In genomic region chrX:13695601-13696115, GRCh38 we compare ENCODE assay signal across 18 cellular contexts. TPM values are rescaled to one million over a fixed set of nuclear protein-coding genes. Genes with fewer than 3 reads are reported as not detected.
A peak's percentile ranks its signal among the peaks of the same experiment; 100 is the strongest.
DNase-seq lines count a peak whose midpoint lies in the region; ATAC-seq and TF ChIP-seq lines count a peak whose summit lies in the region.
"Had no signal": no experiment of that assay in that cellular context is flagged by ENCODE, and none has a peak within 500 bp of the region (broad histone marks: within the 10 kb centered on the region; RNA-seq: fewer than 3 reads in every experiment).

No MANE protein-coding gene starts in this region.

- DNase-seq in activated naive CD8-positive, alpha-beta T cell treated with anti-CD3 and anti-CD28 coated beads, Interleukin-2, amount 50 U/mL, for 24 hours = no peak
- DNase-seq in NOMO-1 treated with dmso at 0.1 percent for 144 hours (lab: John Stamatoyannopoulos, UW; ENCODE audit: unreplicated experiment) (peak; percentile 51), type B pancreatic cell (ENCODE audit: extremely low spot score, unreplicated experiment) (no peak), NCI-H524 treated with DMSO at 0.1 percent for 48 hours (lab: John Stamatoyannopoulos, UW) (no peak), activated gamma-delta T cell (lab: John Stamatoyannopoulos, UW) (no peak), DMS79 treated with DMSO at 0.1 percent for 48 hours (lab: John Stamatoyannopoulos, UW) (no peak)
- DNase-seq in effector memory CD8-positive, alpha-beta T cell = no peak
- DNase-seq: activated CD4-positive, alpha-beta T cell treated with anti-CD3 and anti-CD28 coated beads, Interleukin-2, amount 50 U/mL, for 48 hours; activated naive CD4-positive, alpha-beta T cell treated with anti-CD3 and anti-CD28 coated beads for 36 hours; activated T-cell treated with anti-CD3 and anti-CD28 coated beads for 4 hours; esophagus squamous epithelium; NCI-H1417; NCI-H526 treated with DMSO at 0.1 percent for 48 hours; Right ventricle myocardium superior; T-cell; WERI-Rb-1 had no signal

- peak overlapping the region; percentile 70 for H3K27ac Mint-ChIP-seq in activated naive CD8-positive, alpha-beta T cell
- H3K27ac Mint-ChIP-seq in activated naive CD8-positive, alpha-beta T cell treated with anti-CD3 and anti-CD28 coated beads, Interleukin-2, amount 50 U/mL, for 24 hours = no peak overlapping the region
- peak overlapping the region; percentile 13 to 93 for H3K27ac Mint-ChIP-seq in effector memory CD8-positive, alpha-beta T cell
- peak overlapping the region; percentile 17 for H3K27ac Mint-ChIP-seq in type B pancreatic cell
- H3K27ac Mint-ChIP-seq: activated naive CD4-positive, alpha-beta T cell treated with anti-CD3 and anti-CD28 coated beads for 36 hours had no signal

- H3K4me1 Mint-ChIP-seq in activated naive CD8-positive, alpha-beta T cell (ENCODE audit: low read depth) = peaks cover 68% of the 10 kb centered on the region
- H3K4me1 Mint-ChIP-seq in activated naive CD8-positive, alpha-beta T cell treated with anti-CD3 and anti-CD28 coated beads, Interleukin-2, amount 50 U/mL, for 24 hours = peaks cover 75% of the 10 kb centered on the region
- peaks cover 42 to 49% of the 10 kb centered on the region in 2 donors for H3K4me1 Mint-ChIP-seq in effector memory CD8-positive, alpha-beta T cell (ENCODE audit: low read depth in 2 of 2)
- peaks cover 21% of the 10 kb centered on the region for H3K4me1 Mint-ChIP-seq in type B pancreatic cell (ENCODE audit: unreplicated experiment)

- no peak for ATAC-seq in activated naive CD8-positive, alpha-beta T cell treated with anti-CD3 and anti-CD28 coated beads, Interleukin-2, amount 50 U/mL, for 24 hours
- no peak for ATAC-seq in effector memory CD8-positive, alpha-beta T cell (replicated peaks)
- ATAC-seq: GM23338, T-cell had no signal

- H3K9me3 Mint-ChIP-seq in activated naive CD8-positive, alpha-beta T cell (ENCODE audit: low read depth) = no peaks in the 10 kb centered on the region
- H3K9me3 Mint-ChIP-seq in activated naive CD8-positive, alpha-beta T cell treated with anti-CD3 and anti-CD28 coated beads, Interleukin-2, amount 50 U/mL, for 24 hours = no peaks in the 10 kb centered on the region
- H3K9me3 Mint-ChIP-seq in effector memory CD8-positive, alpha-beta T cell = no peaks in the 10 kb centered on the region
- no peaks in the 10 kb centered on the region for H3K9me3 Mint-ChIP-seq in type B pancreatic cell
- H3K9me3 Mint-ChIP-seq: activated naive CD4-positive, alpha-beta T cell treated with anti-CD3 and anti-CD28 coated beads for 36 hours; GM23338; T-cell had no signal

- no peaks in the 10 kb centered on the region for H3K36me3 Mint-ChIP-seq in activated naive CD8-positive, alpha-beta T cell
- H3K36me3 Mint-ChIP-seq in activated naive CD8-positive, alpha-beta T cell treated with anti-CD3 and anti-CD28 coated beads, Interleukin-2, amount 50 U/mL, for 24 hours (ENCODE audit: low read depth) = peaks cover 27% of the 10 kb centered on the region
- H3K36me3 Mint-ChIP-seq in effector memory CD8-positive, alpha-beta T cell (ENCODE audit: insufficient read depth) = peaks cover 6% of the 10 kb centered on the region
- peaks cover 9% of the 10 kb centered on the region for H3K36me3 Mint-ChIP-seq in type B pancreatic cell

- H3K4me3 Mint-ChIP-seq in activated naive CD8-positive, alpha-beta T cell = peak overlapping the region; percentile 61
- no peak overlapping the region for H3K4me3 Mint-ChIP-seq in activated naive CD8-positive, alpha-beta T cell treated with anti-CD3 and anti-CD28 coated beads, Interleukin-2, amount 50 U/mL, for 24 hours
- H3K4me3 Mint-ChIP-seq in effector memory CD8-positive, alpha-beta T cell = peak overlapping the region in 1 of 2 donors; percentile 53
- H3K4me3 Mint-ChIP-seq in type B pancreatic cell = no peak overlapping the region
- H3K4me3 Mint-ChIP-seq: activated naive CD4-positive, alpha-beta T cell treated with anti-CD3 and anti-CD28 coated beads for 36 hours; GM23338 had no signal

- no peak for TF ChIP-seq CTCF in type B pancreatic cell (conservative IDR thresholded peaks at IDR 0.05)

- no peaks in the 10 kb centered on the region for H3K27me3 Mint-ChIP-seq in activated naive CD8-positive, alpha-beta T cell
- H3K27me3 Mint-ChIP-seq in activated naive CD8-positive, alpha-beta T cell treated with anti-CD3 and anti-CD28 coated beads, Interleukin-2, amount 50 U/mL, for 24 hours = no peaks in the 10 kb centered on the region
- H3K27me3 Mint-ChIP-seq in effector memory CD8-positive, alpha-beta T cell = no peaks in the 10 kb centered on the region
- H3K27me3 Mint-ChIP-seq in type B pancreatic cell = no peaks in the 10 kb centered on the region

RNA-seq across cellular contexts. Expression of gene RAB9A, which starts 6.7 kb away (rescaled TPM):
- total RNA-seq in type B pancreatic cell (ENCODE audit: low replicate concordance) = 26.4 and 43.3 TPM in 2 replicates

RNA-seq across cellular contexts. Expression of gene TRAPPC2, which starts 38.8 kb away (rescaled TPM):
- 15.5 and 21.5 TPM in 2 replicates for total RNA-seq in type B pancreatic cell (ENCODE audit: low replicate concordance)

RNA-seq across cellular contexts. Expression of gene OFD1, which starts 38.9 kb away (rescaled TPM):
- 37.7 and 42.3 TPM in 2 replicates for total RNA-seq in type B pancreatic cell (ENCODE audit: low replicate concordance)

RNA-seq across cellular contexts. Expression of gene TCEANC, which starts 42.7 kb away (rescaled TPM):
- 2.7 and 4.6 TPM in 2 replicates for total RNA-seq in type B pancreatic cell (ENCODE audit: low replicate concordance)
